Comparison of ENCODE assay signal across 7 cellular contexts in the genomic region with DNA sequence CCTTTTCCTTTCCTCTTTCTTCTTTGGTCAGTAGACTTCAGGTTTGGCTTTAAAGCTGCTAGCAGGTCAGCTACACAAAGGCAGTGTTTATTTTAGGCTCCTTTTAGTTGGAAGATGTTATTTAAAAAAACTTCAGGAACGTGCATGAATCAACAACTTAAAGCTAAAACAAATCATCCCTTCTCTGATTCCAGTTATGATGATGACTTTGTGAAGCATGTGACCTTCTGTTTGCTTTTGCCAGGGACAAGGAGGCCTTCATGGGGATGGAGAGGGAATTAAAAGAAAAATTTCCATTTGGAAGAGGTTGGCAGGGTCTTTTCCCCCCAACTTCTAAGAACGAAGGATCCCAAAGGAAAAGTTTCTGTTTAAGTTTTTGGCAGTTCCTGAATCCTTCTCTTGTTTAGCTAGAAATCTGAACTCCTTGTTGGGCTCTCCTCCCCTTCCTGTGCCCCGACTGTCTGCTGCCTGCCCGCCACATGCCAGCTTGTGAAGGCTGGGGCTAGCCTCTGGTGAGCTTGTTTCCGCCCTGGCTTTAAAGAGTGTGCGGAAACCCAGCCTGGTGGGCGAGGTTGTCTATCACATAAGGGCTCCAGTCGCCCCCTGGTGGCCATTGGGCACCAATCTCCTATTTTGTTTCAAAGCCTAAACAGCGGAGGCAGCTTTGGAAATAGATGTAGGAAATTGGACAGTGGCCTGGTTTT. TPM values are rescaled to one million over a fixed set of nuclear protein-coding genes. Genes with fewer than 3 reads are reported as not detected.
DNase-seq lines count a peak whose midpoint lies in the region; TF ChIP-seq lines count a peak whose summit lies in the region.

No MANE protein-coding gene starts in this region.

- peaks cover 15 to 24% of the 10 kb centered on the region in 2 experiments for H3K36me3 ChIP-seq in trophoblast cell (ENCODE audit: control insufficient read depth in 1 of 2, insufficient read depth in 2 of 2, low read length in 2 of 2)
- peaks cover 82 to 89% (median 88%) of the 10 kb centered on the region in 3 donors for H3K36me3 ChIP-seq in tibial artery

- H4K91ac ChIP-seq in trophoblast cell (ENCODE audit: low read depth, low read length), result no peak overlapping the region

- H2AK5ac ChIP-seq in trophoblast cell (ENCODE audit: low read length), result no peak overlapping the region

- H3K18ac ChIP-seq in trophoblast cell (ENCODE audit: low read length), result no peak overlapping the region

- H4K12ac ChIP-seq in trophoblast cell (ENCODE audit: low read depth, low read length), result peak overlapping the region; percentile 59

- TF ChIP-seq CTCF in GM12875 (IDR thresholded peaks at IDR 0.05; ENCODE audit: borderline replicate concordance, insufficient read depth, low read depth, low read length) (peak; percentile 80), tibial artery (IDR thresholded peaks at IDR 0.05) (peak; percentile 83 to 87)

- no peak overlapping the region for H3K23ac ChIP-seq in trophoblast cell (ENCODE audit: low read length)

- no peak overlapping the region for H2BK12ac ChIP-seq in trophoblast cell (ENCODE audit: low read length)

- DNase-seq in M059J (ENCODE audit: low read depth) (peak; percentile 66), SK-N-DZ (ENCODE audit: low spot score) (peak; percentile 83), foreskin melanocyte (peak; percentile 95), trophoblast cell (peak; percentile 67 to 90), tibial artery (peak; percentile 89 to 90)
- peak; percentile 56 to 88 (median 86) for DNase-seq in activated naive CD4-positive, alpha-beta T cell (lab: John Stamatoyannopoulos, UW)

- H3K9me3 ChIP-seq in trophoblast cell (ENCODE audit: insufficient read depth, low read depth, low read length), result no peaks in the 10 kb centered on the region
- no peaks in the 10 kb centered on the region for H3K9me3 ChIP-seq in tibial artery

- WGBS in trophoblast cell (ENCODE audit: extremely low coverage, insufficient coverage, insufficient read length), result no CpG with 5 or more reads among the region's 9 CpGs

- H4K8ac ChIP-seq in trophoblast cell (ENCODE audit: low read depth, low read length), result no peak overlapping the region

- no peak overlapping the region for H2AFZ ChIP-seq in trophoblast cell (ENCODE audit: insufficient read depth, low read length, poor library complexity)

- H3K4me1 ChIP-seq in trophoblast cell (ENCODE audit: control insufficient read depth in 1 of 2, insufficient read depth in 2 of 2, low read length in 2 of 2), result no peaks in the 10 kb centered on the region
- H3K4me1 ChIP-seq in tibial artery, result peaks cover 0 to 18% (median 10%) of the 10 kb centered on the region in 4 donors

- H2BK120ac ChIP-seq in trophoblast cell (ENCODE audit: insufficient read depth, low read length, poor library complexity), result no peak overlapping the region

- H3K4me2 ChIP-seq in trophoblast cell (ENCODE audit: low read length), result no peak overlapping the region

- no peak overlapping the region for H2BK5ac ChIP-seq in trophoblast cell (ENCODE audit: low read depth, low read length, poor library complexity)

- no peaks in the 10 kb centered on the region for H3K79me1 ChIP-seq in trophoblast cell (ENCODE audit: low read length)

- H3K4ac ChIP-seq in trophoblast cell (ENCODE audit: low read depth, low read length), result no peak overlapping the region

- H3K9ac ChIP-seq in trophoblast cell (ENCODE audit: low read length), result no peak overlapping the region

- no peak overlapping the region for H3K14ac ChIP-seq in trophoblast cell (ENCODE audit: low read length)

- H3K79me2 ChIP-seq in trophoblast cell (ENCODE audit: control insufficient read depth, insufficient read depth, low read length, poor library complexity), result no peaks in the 10 kb centered on the region

- H3K4me3 ChIP-seq in GM12875 (ENCODE audit: low read depth, low read length), result no peak overlapping the region
- H3K4me3 ChIP-seq in trophoblast cell (ENCODE audit: low read depth, low read length), result no peak overlapping the region
- no peak overlapping the region for H3K4me3 ChIP-seq in tibial artery

- H3K27me3 ChIP-seq in trophoblast cell (ENCODE audit: insufficient read depth, low read length) (no peaks in the 10 kb centered on the region), tibial artery (no peaks in the 10 kb centered on the region)

- intact Hi-C loops in tibial artery (cut with DNase I; ENCODE audit: low total_unique reads), result loop anchor here (5.0 kb wide), 1 partner anchor 62 kb away; the partner anchor contains the start of gene HAX1

- no peak overlapping the region for H3K27ac ChIP-seq in trophoblast cell (ENCODE audit: low read depth, low read length)
- H3K27ac ChIP-seq in tibial artery, result peak overlapping the region; percentile 61 to 64

RNA-seq across cellular contexts. Expression of gene ATP8B2, which starts 9.5 kb away (rescaled TPM):
- total RNA-seq in M059J (2014; rRNA removed; shearing (Covaris generic)), result 48.6 and 57.2 TPM in 2 replicates
- 60.3 and 71.0 TPM in 2 replicates for polyA plus RNA-seq in SK-N-DZ (2014; cell fraction: cytosol; rRNA removed)
- polyA plus RNA-seq in SK-N-DZ (2014; cell fraction: nucleus; rRNA removed), result 138 TPM in 2 replicates
- polyA plus RNA-seq in trophoblast cell (2013), result 9.5 and 9.6 TPM in 2 replicates

RNA-seq across cellular contexts. Expression of gene AQP10, which starts 13.9 kb away (rescaled TPM):
- not detected in 2 replicates for total RNA-seq in M059J (2014; rRNA removed; shearing (Covaris generic))
- polyA plus RNA-seq in SK-N-DZ (2014; cell fraction: cytosol; rRNA removed), result 0.07 TPM in 1 of 2 replicates, not detected in the other
- not detected in 2 replicates for polyA plus RNA-seq in SK-N-DZ (2014; cell fraction: nucleus; rRNA removed)
- polyA plus RNA-seq in trophoblast cell (2013), result not detected in 2 replicates
